Comparison of ENCODE assay signal across 18 cellular contexts in the genomic region with DNA sequence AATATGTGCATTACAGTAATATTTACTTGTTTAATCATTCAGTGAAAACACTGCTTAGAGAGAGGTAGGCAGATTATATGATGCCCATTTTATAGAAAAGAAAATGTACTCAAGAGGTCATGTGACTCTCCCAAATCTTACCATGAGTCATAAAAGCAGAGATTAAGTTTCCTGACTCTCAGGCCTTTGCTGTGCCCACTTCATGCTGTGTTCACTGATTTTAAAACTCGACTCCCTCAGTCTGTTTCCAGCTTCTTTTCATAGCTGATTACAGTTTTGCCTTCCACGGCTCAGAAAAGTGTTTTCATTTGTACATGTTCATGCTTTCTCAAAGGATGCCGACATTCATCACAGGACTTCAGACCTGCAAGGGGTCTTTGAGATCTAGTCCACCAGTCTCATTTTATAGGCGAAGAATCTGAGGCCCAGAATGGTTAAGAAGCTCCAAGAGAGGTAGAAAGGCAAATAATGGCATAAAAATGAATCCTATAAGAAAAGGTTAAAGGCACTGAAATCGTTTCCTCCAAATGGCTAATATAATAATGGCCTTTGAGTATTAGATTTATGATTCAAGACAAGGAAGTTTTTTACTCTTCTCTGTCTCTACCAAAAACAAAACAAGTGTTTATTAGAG.
DNase-seq lines count a peak whose midpoint lies in the region; ATAC-seq and TF ChIP-seq lines count a peak whose summit lies in the region.
"Had no signal": no experiment of that assay in that cellular context is flagged by ENCODE, and none has a peak within 500 bp of the region (broad histone marks: within the 10 kb centered on the region; RNA-seq: fewer than 3 reads in every experiment).

No MANE protein-coding gene starts in this region.

- TF ChIP-seq RAD21 in Ishikawa (IDR thresholded peaks at IDR 0.05; ENCODE audit: low read depth): no peak

- H3K4me3 ChIP-seq in fibroblast of pulmonary artery (replicated peaks; ENCODE audit: low read depth, low read length): no peak overlapping the region
- H3K4me3 ChIP-seq: upper lobe of left lung had no signal

- DNase-seq in COLO829 (ENCODE audit: low spot score): peak; percentile 27
- DNase-seq in amniotic epithelial cell (ENCODE audit: low read depth): peak; percentile 34
- peak; percentile 58 for DNase-seq in fibroblast of pulmonary artery (ENCODE audit: low read depth)
- DNase-seq in SKM-1 (lab: John Stamatoyannopoulos, UW; ENCODE audit: unreplicated experiment): no peak
- DNase-seq in GM19240 (ENCODE audit: insufficient read length, low spot score): no peak
- DNase-seq in SIG-M5 (lab: John Stamatoyannopoulos, UW): no peak
- DNase-seq: Calu3; glutamatergic neuron; islet precursor cell; midbrain; NCI-H1092; NCI-H446 treated with DMSO at 0.1 percent for 48 hours; occipital lobe; stimulated activated naive CD4-positive, alpha-beta T cell; T-cell; upper lobe of left lung had no signal

- TF ChIP-seq EP300 in Ishikawa (IDR thresholded peaks at IDR 0.05; ENCODE audit: borderline replicate concordance): no peak

- no peak for ATAC-seq in GM18861 (IDR thresholded peaks at IDR 0.05; ENCODE audit: unreplicated experiment)
- ATAC-seq: T-cell had no signal

- no peak for TF ChIP-seq CTCF in fibroblast of pulmonary artery (IDR thresholded peaks at IDR 0.05; ENCODE audit: low read length, missing control alignments)

TF ChIP-seq in Ishikawa, 13 proteins besides CTCF, POLR2A, EP300 and RAD21:
- no peak for TF ChIP-seq MAX (IDR thresholded peaks at IDR 0.05)
- TF ChIP-seq USF1 (IDR thresholded peaks at IDR 0.05): peak; percentile 73
- TF ChIP-seq TCF12 (IDR thresholded peaks at IDR 0.05; ENCODE audit: low read depth): no peak

Comparison
In these comparisons a context has a peak if more than half of its experiments do, and no peak if none do; other contexts are left out.
1. DNase-seq: peak in COLO829 (single experiment), amniotic epithelial cell (single experiment) and fibroblast of pulmonary artery (single experiment); none in SKM-1 (single experiment), GM19240 (single experiment) and SIG-M5 (single experiment).